1 cellular context compared by ENCODE assay signal in genomic region chr2:37196320-37197195, GRCh38.
TF ChIP-seq lines count a peak whose summit lies in the region.

TSS of gene CEBPZOS (plus strand) at chr2:37196496. CDS start at chr2:37199705, 3,209 bp downstream.

TF ChIP-seq in HepG2, 621 proteins besides CTCF, POLR2A, EP300 and RAD21 (continued from another document and continues in another):
- no peak; the same call in 1 of the 2 replicates for TF ChIP-seq FOXP4 (CRISPR knock-in tag; IDR thresholded peaks at IDR 0.05)
- TF ChIP-seq ZNF543 (CRISPR knock-in tag; IDR thresholded peaks at IDR 0.05), result peak; percentile 93
- TF ChIP-seq TOE1 (CRISPR knock-in tag; IDR thresholded peaks at IDR 0.05), result no peak
- peak; percentile 72 for TF ChIP-seq FOXO1 (CRISPR knock-in tag; IDR thresholded peaks at IDR 0.05)
- TF ChIP-seq ZNF326 (CRISPR knock-in tag; IDR thresholded peaks at IDR 0.05; ENCODE audit: borderline replicate concordance), result no peak
- TF ChIP-seq ZNF597 (CRISPR knock-in tag; IDR thresholded peaks at IDR 0.05), result no peak
- peak; percentile 72; the same call in 1 of the 2 replicates for TF ChIP-seq SP4 (CRISPR knock-in tag; IDR thresholded peaks at IDR 0.05)
- TF ChIP-seq MXD4 (CRISPR knock-in tag; IDR thresholded peaks at IDR 0.05), result no peak; the same call in 1 of the 2 replicates
- TF ChIP-seq BRCA1 (CRISPR knock-in tag; IDR thresholded peaks at IDR 0.05), result 0 out of 2 replicates have a peak, but pooled peaks have one; percentile 71
- TF ChIP-seq MAZ (IDR thresholded peaks at IDR 0.05; ENCODE audit: borderline replicate concordance, low read depth, low read length), result 0 out of 2 replicates have a peak, but pooled peaks have one; percentile 31
- peak; percentile 90 for TF ChIP-seq MAZ (CRISPR knock-in tag; IDR thresholded peaks at IDR 0.05; ENCODE audit: low read depth)
- no peak for TF ChIP-seq TEF (CRISPR knock-in tag; IDR thresholded peaks at IDR 0.05)
- TF ChIP-seq MBD4 (IDR thresholded peaks at IDR 0.05; ENCODE audit: borderline replicate concordance, low read length), result no peak
- TF ChIP-seq RARG (CRISPR knock-in tag; IDR thresholded peaks at IDR 0.05; ENCODE audit: low read depth), result 0 out of 2 replicates have a peak, but pooled peaks have one; percentile 73
- TF ChIP-seq SP5 (CRISPR knock-in tag; IDR thresholded peaks at IDR 0.05; ENCODE audit: borderline replicate concordance, low read depth), result peak; percentile 70
- TF ChIP-seq ZSCAN20 (CRISPR knock-in tag; IDR thresholded peaks at IDR 0.05; ENCODE audit: borderline replicate concordance), result peak; percentile 78; the same call in 1 of the 2 replicates
- peak; percentile 81; the same call in 1 of the 2 replicates for TF ChIP-seq ZNF224 (CRISPR knock-in tag; IDR thresholded peaks at IDR 0.05)
- no peak for TF ChIP-seq SOX6 (IDR thresholded peaks at IDR 0.05)
- TF ChIP-seq SOX6 (CRISPR knock-in tag; IDR thresholded peaks at IDR 0.05), result peak; percentile 58; the same call in 1 of the 2 replicates
- TF ChIP-seq, protein P1, sequence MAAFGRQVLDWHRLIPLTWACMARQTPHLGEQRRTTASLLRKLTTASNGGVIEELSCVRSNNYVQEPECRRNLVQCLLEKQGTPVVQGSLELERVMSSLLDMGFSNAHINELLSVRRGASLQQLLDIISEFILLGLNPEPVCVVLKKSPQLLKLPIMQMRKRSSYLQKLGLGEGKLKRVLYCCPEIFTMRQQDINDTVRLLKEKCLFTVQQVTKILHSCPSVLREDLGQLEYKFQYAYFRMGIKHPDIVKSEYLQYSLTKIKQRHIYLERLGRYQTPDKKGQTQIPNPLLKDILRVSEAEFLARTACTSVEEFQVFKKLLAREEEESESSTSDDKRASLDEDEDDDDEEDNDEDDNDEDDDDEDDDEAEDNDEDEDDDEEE (CRISPR knock-in tag; IDR thresholded peaks at IDR 0.05), result no peak
- TF ChIP-seq, protein P2, sequence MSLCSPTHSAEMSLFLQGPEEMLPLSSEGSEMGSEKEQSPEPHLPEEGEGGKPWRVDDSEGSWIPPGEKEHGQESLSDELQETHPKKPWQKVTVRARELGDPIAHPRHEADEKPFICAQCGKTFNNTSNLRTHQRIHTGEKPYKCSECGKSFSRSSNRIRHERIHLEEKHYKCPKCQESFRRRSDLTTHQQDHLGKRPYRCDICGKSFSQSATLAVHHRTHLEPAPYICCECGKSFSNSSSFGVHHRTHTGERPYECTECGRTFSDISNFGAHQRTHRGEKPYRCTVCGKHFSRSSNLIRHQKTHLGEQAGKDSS (CRISPR knock-in tag; IDR thresholded peaks at IDR 0.05; ENCODE audit: borderline replicate concordance, low read depth), result peak; percentile 94
- no peak; the same call in 1 of the 2 replicates for TF ChIP-seq ZNF3 (CRISPR knock-in tag; IDR thresholded peaks at IDR 0.05)
- TF ChIP-seq U2AF2 (IDR thresholded peaks at IDR 0.05; ENCODE audit: low read depth, low read length), result no peak
- peak; percentile 99 for TF ChIP-seq ARID2 (CRISPR knock-in tag; IDR thresholded peaks at IDR 0.05; ENCODE audit: borderline replicate concordance)
- no peak for TF ChIP-seq ZNF713 (CRISPR knock-in tag; IDR thresholded peaks at IDR 0.05)
- TF ChIP-seq HNF4A (CRISPR knock-in tag; IDR thresholded peaks at IDR 0.05), result 0 out of 2 replicates have a peak, but pooled peaks have one; percentile 20
- TF ChIP-seq MIER3 (CRISPR knock-in tag; IDR thresholded peaks at IDR 0.05; ENCODE audit: borderline replicate concordance), result peak; percentile 55; the same call in 1 of the 2 replicates
- peak; percentile 88 for TF ChIP-seq MEIS1 (CRISPR knock-in tag; IDR thresholded peaks at IDR 0.05; ENCODE audit: borderline replicate concordance)
- TF ChIP-seq CENPX (CRISPR knock-in tag; IDR thresholded peaks at IDR 0.05), result no peak
- TF ChIP-seq, protein P3, sequence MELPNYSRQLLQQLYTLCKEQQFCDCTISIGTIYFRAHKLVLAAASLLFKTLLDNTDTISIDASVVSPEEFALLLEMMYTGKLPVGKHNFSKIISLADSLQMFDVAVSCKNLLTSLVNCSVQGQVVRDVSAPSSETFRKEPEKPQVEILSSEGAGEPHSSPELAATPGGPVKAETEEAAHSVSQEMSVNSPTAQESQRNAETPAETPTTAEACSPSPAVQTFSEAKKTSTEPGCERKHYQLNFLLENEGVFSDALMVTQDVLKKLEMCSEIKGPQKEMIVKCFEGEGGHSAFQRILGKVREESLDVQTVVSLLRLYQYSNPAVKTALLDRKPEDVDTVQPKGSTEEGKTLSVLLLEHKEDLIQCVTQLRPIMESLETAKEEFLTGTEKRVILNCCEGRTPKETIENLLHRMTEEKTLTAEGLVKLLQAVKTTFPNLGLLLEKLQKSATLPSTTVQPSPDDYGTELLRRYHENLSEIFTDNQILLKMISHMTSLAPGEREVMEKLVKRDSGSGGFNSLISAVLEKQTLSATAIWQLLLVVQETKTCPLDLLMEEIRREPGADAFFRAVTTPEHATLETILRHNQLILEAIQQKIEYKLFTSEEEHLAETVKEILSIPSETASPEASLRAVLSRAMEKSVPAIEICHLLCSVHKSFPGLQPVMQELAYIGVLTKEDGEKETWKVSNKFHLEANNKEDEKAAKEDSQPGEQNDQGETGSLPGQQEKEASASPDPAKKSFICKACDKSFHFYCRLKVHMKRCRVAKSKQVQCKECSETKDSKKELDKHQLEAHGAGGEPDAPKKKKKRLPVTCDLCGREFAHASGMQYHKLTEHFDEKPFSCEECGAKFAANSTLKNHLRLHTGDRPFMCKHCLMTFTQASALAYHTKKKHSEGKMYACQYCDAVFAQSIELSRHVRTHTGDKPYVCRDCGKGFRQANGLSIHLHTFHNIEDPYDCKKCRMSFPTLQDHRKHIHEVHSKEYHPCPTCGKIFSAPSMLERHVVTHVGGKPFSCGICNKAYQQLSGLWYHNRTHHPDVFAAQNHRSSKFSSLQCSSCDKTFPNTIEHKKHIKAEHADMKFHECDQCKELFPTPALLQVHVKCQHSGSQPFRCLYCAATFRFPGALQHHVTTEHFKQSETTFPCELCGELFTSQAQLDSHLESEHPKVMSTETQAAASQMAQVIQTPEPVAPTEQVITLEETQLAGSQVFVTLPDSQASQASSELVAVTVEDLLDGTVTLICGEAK (IDR thresholded peaks at IDR 0.05), result no peak
- TF ChIP-seq, protein P3 (CRISPR knock-in tag; IDR thresholded peaks at IDR 0.05), result peak; percentile 94
- TF ChIP-seq ZSCAN21 (CRISPR knock-in tag; IDR thresholded peaks at IDR 0.05; ENCODE audit: borderline replicate concordance), result peak; percentile 96
- peak; percentile 99 for TF ChIP-seq TIGD3 (CRISPR knock-in tag; IDR thresholded peaks at IDR 0.05; ENCODE audit: borderline replicate concordance)
- TF ChIP-seq, protein P4, sequence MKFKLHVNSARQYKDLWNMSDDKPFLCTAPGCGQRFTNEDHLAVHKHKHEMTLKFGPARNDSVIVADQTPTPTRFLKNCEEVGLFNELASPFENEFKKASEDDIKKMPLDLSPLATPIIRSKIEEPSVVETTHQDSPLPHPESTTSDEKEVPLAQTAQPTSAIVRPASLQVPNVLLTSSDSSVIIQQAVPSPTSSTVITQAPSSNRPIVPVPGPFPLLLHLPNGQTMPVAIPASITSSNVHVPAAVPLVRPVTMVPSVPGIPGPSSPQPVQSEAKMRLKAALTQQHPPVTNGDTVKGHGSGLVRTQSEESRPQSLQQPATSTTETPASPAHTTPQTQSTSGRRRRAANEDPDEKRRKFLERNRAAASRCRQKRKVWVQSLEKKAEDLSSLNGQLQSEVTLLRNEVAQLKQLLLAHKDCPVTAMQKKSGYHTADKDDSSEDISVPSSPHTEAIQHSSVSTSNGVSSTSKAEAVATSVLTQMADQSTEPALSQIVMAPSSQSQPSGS (CRISPR knock-in tag; IDR thresholded peaks at IDR 0.05), result peak; percentile 19; the same call in 1 of the 2 replicates
- TF ChIP-seq ZNF292 (CRISPR knock-in tag; IDR thresholded peaks at IDR 0.05; ENCODE audit: borderline replicate concordance, low read depth), result peak; percentile 71
- no peak for TF ChIP-seq CEBPB (IDR thresholded peaks at IDR 0.05; ENCODE audit: borderline replicate concordance, low read depth, low read length)
- TF ChIP-seq, protein P5, sequence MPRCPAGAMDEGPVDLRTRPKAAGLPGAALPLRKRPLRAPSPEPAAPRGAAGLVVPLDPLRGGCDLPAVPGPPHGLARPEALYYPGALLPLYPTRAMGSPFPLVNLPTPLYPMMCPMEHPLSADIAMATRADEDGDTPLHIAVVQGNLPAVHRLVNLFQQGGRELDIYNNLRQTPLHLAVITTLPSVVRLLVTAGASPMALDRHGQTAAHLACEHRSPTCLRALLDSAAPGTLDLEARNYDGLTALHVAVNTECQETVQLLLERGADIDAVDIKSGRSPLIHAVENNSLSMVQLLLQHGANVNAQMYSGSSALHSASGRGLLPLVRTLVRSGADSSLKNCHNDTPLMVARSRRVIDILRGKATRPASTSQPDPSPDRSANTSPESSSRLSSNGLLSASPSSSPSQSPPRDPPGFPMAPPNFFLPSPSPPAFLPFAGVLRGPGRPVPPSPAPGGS (CRISPR knock-in tag; IDR thresholded peaks at IDR 0.05), result peak; percentile 94
- peak; percentile 50; the same call in 1 of the 2 replicates for TF ChIP-seq TBX3 (IDR thresholded peaks at IDR 0.05; ENCODE audit: borderline replicate concordance)
